Comparison of ENCODE assay signal across 8 cellular contexts in the genomic region with DNA sequence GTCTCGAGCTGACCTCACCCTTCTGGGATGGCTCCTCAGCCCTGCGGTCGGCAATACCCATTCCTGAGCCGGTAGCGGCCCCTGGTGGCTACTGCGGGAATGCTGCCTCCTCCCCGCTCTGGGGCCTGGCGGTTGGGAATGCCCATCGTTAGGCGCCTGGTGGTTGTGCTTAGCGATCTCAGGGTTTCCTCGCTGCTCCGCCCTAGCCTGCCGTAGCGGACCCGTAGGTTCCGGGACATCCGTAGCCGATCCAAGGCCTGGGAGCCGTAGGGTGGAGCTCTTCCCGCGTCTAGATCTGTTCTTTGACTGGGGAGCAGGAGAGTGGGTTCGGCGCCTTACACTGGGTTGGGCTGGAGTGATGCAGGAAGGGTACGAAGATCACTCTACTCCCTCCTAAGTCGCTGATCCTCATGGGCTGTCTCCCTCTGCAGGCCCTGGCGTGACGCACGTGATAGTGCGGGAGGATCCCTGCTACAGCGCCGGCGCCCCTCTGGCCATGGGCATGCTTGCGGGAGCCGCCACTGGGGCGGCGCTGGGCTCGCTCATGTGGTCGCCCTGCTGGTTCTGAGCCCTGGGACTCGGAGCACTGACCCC. TPM values are rescaled to one million over a fixed set of nuclear protein-coding genes. Genes with fewer than 3 reads are reported as not detected.
DNase-seq lines count a peak whose midpoint lies in the region; ATAC-seq and TF ChIP-seq lines count a peak whose summit lies in the region.

No MANE protein-coding gene starts in this region.

- TF ChIP-seq CTCF in GM12875 (IDR thresholded peaks at IDR 0.05; ENCODE audit: borderline replicate concordance, insufficient read depth, low read depth, low read length): peak; percentile 98

- ATAC-seq in HG03354 (IDR thresholded peaks at IDR 0.05; ENCODE audit: poor library complexity, severe bottlenecking, unreplicated experiment): peak; percentile 80
- no peak for ATAC-seq in HG02763 (IDR thresholded peaks at IDR 0.05; ENCODE audit: unreplicated experiment)

- H3K4me3 ChIP-seq in GM12875 (ENCODE audit: low read depth, low read length): peak overlapping the region; percentile 33

- DNase-seq in NCI-H82 treated with DMSO at 0.1 percent for 48 hours (lab: John Stamatoyannopoulos, UW; ENCODE audit: unreplicated experiment) (peak; percentile 20), lung microvascular endothelial cell (ENCODE audit: low read depth in 2 of 2) (peak; percentile 79 to 81)
- peak; percentile 97 for DNase-seq in activated CD8-positive, alpha-beta memory T cell treated with anti-CD3 and anti-CD28 coated beads for 24 hours
- peak; percentile 86 for DNase-seq in effector CD8-positive, alpha-beta T cell (lab: John Stamatoyannopoulos, UW)
- peak; percentile 77 to 80 (median 78) for DNase-seq in stimulated activated CD4-positive, alpha-beta T cell treated with anti-CD3 and anti-CD28 coated beads, TNF-alpha, amount 100 ng/mL, for 4 hours (ENCODE audit: low read depth in 3 of 3)

RNA-seq across cellular contexts. Expression of a gene that starts 14.8 kb away (rescaled TPM):
- total RNA-seq in lung microvascular endothelial cell: 0.22 and 0.40 TPM in 2 replicates

Comparison
In these comparisons a context has a peak if more than half of its experiments do, and no peak if none do; other contexts are left out.
1. DNase-seq: peak in every context shown above with its lines; median percentile 97 in activated CD8-positive, alpha-beta memory T cell treated with anti-CD3 and anti-CD28 coated beads for 24 hours; 86 in effector CD8-positive, alpha-beta T cell; 80 in lung microvascular endothelial cell; 78 in stimulated activated CD4-positive, alpha-beta T cell treated with anti-CD3 and anti-CD28 coated beads, TNF-alpha, amount 100 ng/mL, for 4 hours; 20 in NCI-H82 treated with DMSO at 0.1 percent for 48 hours.